In the genomic region with DNA sequence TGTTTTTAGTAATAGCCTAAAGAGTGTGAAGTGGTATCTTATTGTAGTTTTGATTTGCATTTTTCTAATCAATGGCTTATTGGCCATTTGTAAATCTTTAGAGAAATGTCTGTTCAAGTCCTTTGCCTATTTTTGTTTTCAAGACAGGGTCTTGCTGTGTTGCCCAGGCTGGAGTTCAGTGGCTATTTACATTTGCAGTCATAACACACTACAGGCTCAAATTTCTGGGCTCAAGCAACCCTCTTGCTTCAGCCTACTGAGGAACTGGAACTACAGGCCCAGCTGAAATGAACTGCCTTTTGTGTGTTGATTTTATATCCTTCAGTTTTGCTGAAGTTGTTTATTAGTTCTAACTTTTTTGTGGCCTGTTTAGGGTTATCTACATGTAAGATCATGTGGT, we compare ENCODE assay signal across 10 cellular contexts.
"Had no signal": no experiment of that assay in that cellular context is flagged by ENCODE, and none has a peak within 500 bp of the region (broad histone marks: within the 10 kb centered on the region; RNA-seq: fewer than 3 reads in every experiment).

No MANE protein-coding gene starts in this region.

- H3K4me2 ChIP-seq: GM23338 had no signal

- H2AFZ ChIP-seq: GM23248, GM23338 had no signal

- H3K4me3 ChIP-seq: GM23248, GM23338, HAP-1 had no signal

- FAIRE-seq: H1 had no signal

- H3K36me3 ChIP-seq: HAP-1 had no signal

- H3K27ac ChIP-seq: GM23248 had no signal

- DNase-seq: GM23248, GOT3, H7, H9, HCEC 1CT, HFFc6 had no signal

- H3K9me3 ChIP-seq: HAP-1 had no signal

- H3K9ac ChIP-seq: GM23248 had no signal

- H3K4me1 ChIP-seq: HAP-1 had no signal

- ATAC-seq: GM23338, HCT116 had no signal
